In genomic region chrX:38409289-38409688, GRCh38 we compare ENCODE assay signal across 13 cellular contexts. TPM values are rescaled to one million over a fixed set of nuclear protein-coding genes. Genes with fewer than 3 reads are reported as not detected.
"Had no signal": no experiment of that assay in that cellular context is flagged by ENCODE, and none has a peak within 500 bp of the region (broad histone marks: within the 10 kb centered on the region; RNA-seq: fewer than 3 reads in every experiment).

No MANE protein-coding gene starts in this region.

- H3K79me2 ChIP-seq: hepatocyte had no signal

- H3K4me3 ChIP-seq: adrenal gland, body of pancreas, hepatocyte, lower lobe of right lung, right atrium auricular region, tibial artery, vagina had no signal

- H3K27ac ChIP-seq: adrenal gland, body of pancreas, hepatocyte, lower lobe of right lung, right atrium auricular region, tibial artery, vagina had no signal

- H3K36me3 ChIP-seq: adrenal gland, lower lobe of right lung, right atrium auricular region, tibial artery, vagina had no signal

- H3K4me2 ChIP-seq: hepatocyte had no signal

- H3K4me1 ChIP-seq: body of pancreas, lower lobe of right lung, right atrium auricular region, tibial artery, vagina had no signal

- H3K27me3 ChIP-seq: adrenal gland, body of pancreas, hepatocyte, right atrium auricular region, tibial artery, vagina had no signal

- DNase-seq: activated CD4-positive, alpha-beta T cell treated with anti-CD3 and anti-CD28 coated beads, Interleukin-2, amount 50 U/mL, for 1 hour; activated naive CD4-positive, alpha-beta T cell treated with anti-CD3 and anti-CD28 coated beads, Interleukin-2, amount 10 ng/mL, durations not matched to agents 7 days and 5 days; adrenal gland; body of pancreas; lower lobe of right lung; naive thymus-derived CD4-positive, alpha-beta T cell; small intestine; tibial artery had no signal

- ATAC-seq: body of pancreas; lower lobe of right lung; naive thymus-derived CD4-positive, alpha-beta T cell had no signal

RNA-seq across cellular contexts. Expression of gene OTC, which starts 56.9 kb away (rescaled TPM):
- total RNA-seq: activated T-helper 2 cell treated with anti-CD3 and anti-CD28 coated beads, Interferon-gamma antibody, Interleukin-2, Interleukin-4, amounts not matched to agents 10 μg/mL and 5 μg/mL and 100 μg/mL, durations not matched to agents 14 hours and 24 hours and 36 hours; mononuclear cell; naive thymus-derived CD4-positive, alpha-beta T cell; right atrium auricular region had no signal
- polyA plus RNA-seq: naive thymus-derived CD4-positive, alpha-beta T cell had no signal
